Comparison of ENCODE assay signal across 19 cellular contexts in genomic region chr3:181823716-181824115, GRCh38.
DNase-seq lines count a peak whose midpoint lies in the region; ATAC-seq and TF ChIP-seq lines count a peak whose summit lies in the region.
"Had no signal": no experiment of that assay in that cellular context is flagged by ENCODE, and none has a peak within 500 bp of the region (broad histone marks: within the 10 kb centered on the region; RNA-seq: fewer than 3 reads in every experiment).

No MANE protein-coding gene starts in this region.

- H3K4me3 Mint-ChIP-seq in progenitor cell of endocrine pancreas (ENCODE audit: low read depth), result no peak overlapping the region
- no peak overlapping the region for H3K4me3 Mint-ChIP-seq in activated CD8-positive, alpha-beta T cell treated with anti-CD3 and anti-CD28 coated beads for 36 hours
- H3K4me3 Mint-ChIP-seq: CD8-positive, alpha-beta memory T cell had no signal

- CTCF ChIA-PET in activated CD8-positive, alpha-beta T cell treated with anti-CD3 and anti-CD28 coated beads for 36 hours (lab: Charles Lee), result no interaction called here

- H3K27ac Mint-ChIP-seq in progenitor cell of endocrine pancreas, result peak overlapping the region; percentile 54
- no peak overlapping the region for H3K27ac Mint-ChIP-seq in activated CD8-positive, alpha-beta T cell treated with anti-CD3 and anti-CD28 coated beads for 36 hours
- H3K27ac Mint-ChIP-seq: CD8-positive, alpha-beta memory T cell had no signal

- no peaks in the 10 kb centered on the region for H3K27me3 Mint-ChIP-seq in progenitor cell of endocrine pancreas
- no peaks in the 10 kb centered on the region for H3K27me3 Mint-ChIP-seq in activated CD8-positive, alpha-beta T cell treated with anti-CD3 and anti-CD28 coated beads for 36 hours

- POLR2A ChIA-PET in activated CD8-positive, alpha-beta T cell treated with anti-CD3 and anti-CD28 coated beads for 36 hours (lab: Charles Lee), result interaction anchor here (0.5 kb wide), 1 partner anchor 1203 kb away, joined by 3 read pairs; no protein-coding TSS in a partner anchor

- intact Hi-C loops in activated CD8-positive, alpha-beta T cell treated with anti-CD3 and anti-CD28 coated beads for 36 hours (cut with micrococcal nuclease), result no loop called here

- H3K4me1 Mint-ChIP-seq in progenitor cell of endocrine pancreas (ENCODE audit: low read depth), result peaks cover 25% of the 10 kb centered on the region
- H3K4me1 Mint-ChIP-seq in activated CD8-positive, alpha-beta T cell treated with anti-CD3 and anti-CD28 coated beads for 36 hours (ENCODE audit: low read depth), result no peaks in the 10 kb centered on the region
- H3K4me1 Mint-ChIP-seq: CD8-positive, alpha-beta memory T cell had no signal

- peaks cover 6% of the 10 kb centered on the region for H3K9me3 Mint-ChIP-seq in progenitor cell of endocrine pancreas (ENCODE audit: low read depth)
- H3K9me3 Mint-ChIP-seq in activated CD8-positive, alpha-beta T cell treated with anti-CD3 and anti-CD28 coated beads for 36 hours, result no peaks in the 10 kb centered on the region

- H3K36me3 Mint-ChIP-seq in progenitor cell of endocrine pancreas (ENCODE audit: insufficient read depth), result no peaks in the 10 kb centered on the region
- no peaks in the 10 kb centered on the region for H3K36me3 Mint-ChIP-seq in activated CD8-positive, alpha-beta T cell treated with anti-CD3 and anti-CD28 coated beads for 36 hours (ENCODE audit: low read depth)
- H3K36me3 Mint-ChIP-seq: CD8-positive, alpha-beta memory T cell had no signal

- DNase-seq in NCI-H2107 treated with DMSO at 0.1 percent for 48 hours (lab: John Stamatoyannopoulos, UW; ENCODE audit: unreplicated experiment), result peak; percentile 58
- DNase-seq in NCI-H2107 (lab: John Stamatoyannopoulos, UW), result no peak
- peak; percentile 44 for DNase-seq in NCI-H2029 (lab: John Stamatoyannopoulos, UW)
- peak; percentile 74 for DNase-seq in NCI-H774 (lab: John Stamatoyannopoulos, UW)
- no peak for DNase-seq in progenitor cell of endocrine pancreas (ENCODE audit: low spot score, unreplicated experiment)
- DNase-seq in amygdala (lab: John Stamatoyannopoulos, UW), result no peak
- DNase-seq in NCI-H187 treated with DMSO at 0.1 percent for 48 hours (lab: John Stamatoyannopoulos, UW), result no peak
- no peak for DNase-seq in activated CD8-positive, alpha-beta T cell treated with anti-CD3 and anti-CD28 coated beads for 36 hours
- DNase-seq: 8988T; Calu3; CD8-positive, alpha-beta memory T cell; DMS79; Kasumi-1; MG63; NCI-H1436 treated with DMSO at 0.1 percent for 48 hours; NCI-H2171 treated with DMSO at 0.1 percent for 48 hours; NCI-H748 treated with DMSO at 0.1 percent for 48 hours; T-helper 1 cell had no signal

- TF ChIP-seq CTCF in progenitor cell of endocrine pancreas (IDR thresholded peaks at IDR 0.05; ENCODE audit: unreplicated experiment), result no peak
- TF ChIP-seq CTCF in activated CD8-positive, alpha-beta T cell treated with anti-CD3 and anti-CD28 coated beads for 36 hours (IDR thresholded peaks at IDR 0.05), result no peak

- ATAC-seq in activated CD8-positive, alpha-beta T cell treated with anti-CD3 and anti-CD28 coated beads for 36 hours, result no peak
- ATAC-seq: Right ventricle myocardium inferior had no signal

Comparison
In these comparisons a context has a peak if more than half of its experiments do, and no peak if none do; other contexts are left out.
1. DNase-seq: peak in NCI-H2107 treated with DMSO at 0.1 percent for 48 hours (single experiment), NCI-H2029 (single experiment) and NCI-H774 (single experiment); none in NCI-H2107 (single experiment), progenitor cell of endocrine pancreas (single experiment), amygdala (0 of 56), NCI-H187 treated with DMSO at 0.1 percent for 48 hours (single experiment) and activated CD8-positive, alpha-beta T cell treated with anti-CD3 and anti-CD28 coated beads for 36 hours (single experiment).